In genomic region chr4:154551872-154552686, GRCh38 we compare ENCODE assay signal across 8 cellular contexts. TPM values are rescaled to one million over a fixed set of nuclear protein-coding genes. Genes with fewer than 3 reads are reported as not detected.
DNase-seq lines count a peak whose midpoint lies in the region; ATAC-seq and TF ChIP-seq lines count a peak whose summit lies in the region.

No MANE protein-coding gene starts in this region.

- DNase-seq in NCI-H1092 (lab: John Stamatoyannopoulos, UW) (peak; percentile 39), T-helper 1 cell (peak; percentile 30 to 67 (median 58)), amniotic stem cell (lab: John Stamatoyannopoulos, UW) (peak; percentile 15), right atrium auricular region (ENCODE audit: low spot score) (peak; percentile 88), gastrocnemius medialis (peak; percentile 43 to 66), KG1 (lab: John Stamatoyannopoulos, UW) (no peak)

- in situ Hi-C loops in gastrocnemius medialis (cut with MboI; ENCODE audit: low sequenced_read_pairs in 4 of 4): loop anchor here (5.0 to 25.0 kb wide), 3 partner anchors 810 to 823 kb away; partner anchors contain the start of gene MAP9 (in 2 of the 4)

- H3K36me3 ChIP-seq in right atrium auricular region (peaks cover 4% of the 10 kb centered on the region), gastrocnemius medialis (peaks cover 4% of the 10 kb centered on the region in 2 donors)

- no peak overlapping the region for H3K27ac ChIP-seq in right atrium auricular region
- H3K27ac ChIP-seq in gastrocnemius medialis: peak overlapping the region in 1 of 4 donors; percentile 1

- TF ChIP-seq POLR2A in gastrocnemius medialis (IDR thresholded peaks at IDR 0.05): no peak

- H3K4me1 ChIP-seq in right atrium auricular region (peaks cover 0 to 15% of the 10 kb centered on the region in 2 donors), gastrocnemius medialis (peaks cover 13 to 20% of the 10 kb centered on the region in 2 donors)

- ATAC-seq in HG02642 (IDR thresholded peaks at IDR 0.05; ENCODE audit: poor library complexity, unreplicated experiment) (peak; percentile 51), gastrocnemius medialis (peak; percentile 59 to 71)

- TF ChIP-seq CTCF in GM12875 (IDR thresholded peaks at IDR 0.05; ENCODE audit: borderline replicate concordance, insufficient read depth, low read depth, low read length) (peak; percentile 64), right atrium auricular region (IDR thresholded peaks at IDR 0.05) (peak; percentile 50 to 84), gastrocnemius medialis (IDR thresholded peaks at IDR 0.05 in 4 of 5, conservative IDR thresholded peaks at IDR 0.05 in 1 of 5) (peak; percentile 46 to 84 (median 70))

- intact Hi-C loops in gastrocnemius medialis (cut with DNase I; ENCODE audit: low total_unique reads): loop anchor here (1.0 to 5.0 kb wide), 2 partner anchors 70 to 819 kb away; no protein-coding TSS in a partner anchor

- no peaks in the 10 kb centered on the region for H3K9me3 ChIP-seq in right atrium auricular region
- H3K9me3 ChIP-seq in gastrocnemius medialis: no peaks in the 10 kb centered on the region

- H3K4me3 ChIP-seq in GM12875 (ENCODE audit: low read depth, low read length) (no peak overlapping the region), right atrium auricular region (no peak overlapping the region), gastrocnemius medialis (no peak overlapping the region)

- H3K27me3 ChIP-seq in right atrium auricular region: no peaks in the 10 kb centered on the region
- no peaks in the 10 kb centered on the region for H3K27me3 ChIP-seq in gastrocnemius medialis

RNA-seq across cellular contexts. Expression of gene PLRG1, which starts 1.9 kb away (rescaled TPM):
- total RNA-seq in right atrium auricular region (10 to 100 TPM; 21.1 to 30.1 TPM), gastrocnemius medialis (10 to 100 TPM; 30.7 to 41.3 (median 35.4) TPM)

RNA-seq across cellular contexts. Expression of gene FGB, which starts 10.7 kb away (rescaled TPM):
- total RNA-seq in right atrium auricular region (not detected), gastrocnemius medialis (10 to 100 TPM in 2 of 4 donors, not detected in 2; 17.9 to 40.2 TPM)

RNA-seq across cellular contexts. Expression of gene FGA, which starts 38.5 kb away (rescaled TPM):
- total RNA-seq in right atrium auricular region: not detected
- total RNA-seq in gastrocnemius medialis: 10 to 100 TPM in 2 of 4 donors, not detected in 2; 22.2 to 49.0 TPM
